8 cellular contexts compared by ENCODE assay signal in the genomic region with DNA sequence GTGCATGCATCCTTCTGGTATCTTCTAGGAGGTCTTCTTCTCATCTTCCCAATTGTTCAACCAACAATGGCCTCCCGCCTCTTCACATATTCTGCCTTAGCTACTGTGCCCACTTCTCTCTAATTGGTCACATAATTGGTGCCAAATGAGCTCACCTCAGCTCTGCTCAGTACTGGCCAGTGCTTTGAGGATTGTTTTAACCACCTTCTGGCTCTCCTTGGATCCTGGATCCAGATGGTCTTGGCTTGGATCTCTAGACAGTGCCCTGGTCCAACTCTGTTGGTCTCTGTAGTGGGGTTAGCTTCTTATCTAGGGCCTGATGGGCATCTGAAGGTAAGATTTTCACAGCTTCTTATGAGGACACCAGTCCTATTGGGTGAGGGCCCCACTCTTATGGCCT.
"Had no signal": no experiment of that assay in that cellular context is flagged by ENCODE, and none has a peak within 500 bp of the region (broad histone marks: within the 10 kb centered on the region; RNA-seq: fewer than 3 reads in every experiment).

No MANE protein-coding gene starts in this region.

- ATAC-seq: GM23338, HCT116 had no signal

- H3K4me1 Mint-ChIP-seq: GM23338 had no signal

- H3K4me3 Mint-ChIP-seq: GM23338, H9, HFFc6 had no signal

- DNase-seq: GM23248, GOT3, H7, H9, HCEC 1CT, HFFc6 had no signal
